ENCODE assay signal across 1 cellular context in the genomic region with DNA sequence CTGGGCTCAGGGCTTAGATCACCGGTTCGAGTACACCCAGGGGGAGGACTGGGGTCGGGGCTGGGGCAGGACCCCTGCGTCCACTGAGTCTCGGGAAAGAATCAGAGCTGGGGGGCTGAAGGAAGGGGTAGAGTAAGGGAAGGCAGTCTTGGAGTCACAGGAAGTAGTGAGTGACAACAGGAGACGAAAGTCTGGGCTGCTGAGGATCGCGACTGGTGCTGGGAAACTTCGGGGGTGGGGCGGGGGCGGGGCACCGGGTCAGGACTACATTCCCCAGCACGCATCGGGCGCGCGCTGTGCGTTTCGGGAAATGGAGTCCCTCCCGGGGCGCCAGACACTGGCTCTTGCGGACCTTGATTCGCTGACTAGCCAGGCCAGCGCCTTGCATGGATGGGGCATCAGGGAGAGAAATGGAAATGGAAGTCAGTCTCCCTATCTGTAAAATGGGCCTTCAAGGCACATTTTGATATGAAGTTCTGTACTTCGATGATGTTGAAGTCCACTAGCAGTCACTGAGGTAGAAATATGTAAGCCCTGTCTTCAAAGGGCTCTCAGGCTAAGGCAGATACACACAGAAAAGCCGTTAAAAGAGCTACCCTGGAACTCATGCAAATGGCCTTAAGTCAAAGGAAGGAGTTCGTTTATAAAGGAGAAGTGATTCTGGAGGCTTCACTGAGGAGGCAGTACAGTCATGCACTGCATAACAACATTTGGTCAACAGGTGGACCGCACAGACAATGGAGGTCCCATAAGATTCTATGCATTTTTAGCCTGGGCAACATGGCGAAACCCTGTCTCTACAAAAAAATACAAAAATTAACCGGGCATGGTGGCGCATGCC.
TF ChIP-seq lines count a peak whose summit lies in the region.

No MANE protein-coding gene starts in this region.

TF ChIP-seq in HCT116, 20 proteins besides CTCF, POLR2A, EP300 and RAD21:
- TF ChIP-seq FOSL1 (IDR thresholded peaks at IDR 0.05; ENCODE audit: low read depth) (no peak), EGR1 (IDR thresholded peaks at IDR 0.05; ENCODE audit: low read depth) (no peak), TCF7L2 (IDR thresholded peaks at IDR 0.05; ENCODE audit: borderline replicate concordance, extremely low read depth, insufficient read depth, insufficient read length) (no peak), POLR2AphosphoS5 (IDR thresholded peaks at IDR 0.05; ENCODE audit: low read depth, low read length) (peak; percentile 74), YY1 (IDR thresholded peaks at IDR 0.05; ENCODE audit: extremely low read depth, insufficient replicate concordance, low read depth, low read length) (peak; percentile 75)
- TF ChIP-seq, protein P1, sequence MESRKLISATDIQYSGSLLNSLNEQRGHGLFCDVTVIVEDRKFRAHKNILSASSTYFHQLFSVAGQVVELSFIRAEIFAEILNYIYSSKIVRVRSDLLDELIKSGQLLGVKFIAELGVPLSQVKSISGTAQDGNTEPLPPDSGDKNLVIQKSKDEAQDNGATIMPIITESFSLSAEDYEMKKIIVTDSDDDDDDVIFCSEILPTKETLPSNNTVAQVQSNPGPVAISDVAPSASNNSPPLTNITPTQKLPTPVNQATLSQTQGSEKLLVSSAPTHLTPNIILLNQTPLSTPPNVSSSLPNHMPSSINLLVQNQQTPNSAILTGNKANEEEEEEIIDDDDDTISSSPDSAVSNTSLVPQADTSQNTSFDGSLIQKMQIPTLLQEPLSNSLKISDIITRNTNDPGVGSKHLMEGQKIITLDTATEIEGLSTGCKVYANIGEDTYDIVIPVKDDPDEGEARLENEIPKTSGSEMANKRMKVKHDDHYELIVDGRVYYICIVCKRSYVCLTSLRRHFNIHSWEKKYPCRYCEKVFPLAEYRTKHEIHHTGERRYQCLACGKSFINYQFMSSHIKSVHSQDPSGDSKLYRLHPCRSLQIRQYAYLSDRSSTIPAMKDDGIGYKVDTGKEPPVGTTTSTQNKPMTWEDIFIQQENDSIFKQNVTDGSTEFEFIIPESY (IDR thresholded peaks at IDR 0.05; ENCODE audit: extremely low read depth, insufficient replicate concordance, low read length), result peak; percentile 42
